Comparison of ENCODE assay signal across 1 cellular context in the genomic region with DNA sequence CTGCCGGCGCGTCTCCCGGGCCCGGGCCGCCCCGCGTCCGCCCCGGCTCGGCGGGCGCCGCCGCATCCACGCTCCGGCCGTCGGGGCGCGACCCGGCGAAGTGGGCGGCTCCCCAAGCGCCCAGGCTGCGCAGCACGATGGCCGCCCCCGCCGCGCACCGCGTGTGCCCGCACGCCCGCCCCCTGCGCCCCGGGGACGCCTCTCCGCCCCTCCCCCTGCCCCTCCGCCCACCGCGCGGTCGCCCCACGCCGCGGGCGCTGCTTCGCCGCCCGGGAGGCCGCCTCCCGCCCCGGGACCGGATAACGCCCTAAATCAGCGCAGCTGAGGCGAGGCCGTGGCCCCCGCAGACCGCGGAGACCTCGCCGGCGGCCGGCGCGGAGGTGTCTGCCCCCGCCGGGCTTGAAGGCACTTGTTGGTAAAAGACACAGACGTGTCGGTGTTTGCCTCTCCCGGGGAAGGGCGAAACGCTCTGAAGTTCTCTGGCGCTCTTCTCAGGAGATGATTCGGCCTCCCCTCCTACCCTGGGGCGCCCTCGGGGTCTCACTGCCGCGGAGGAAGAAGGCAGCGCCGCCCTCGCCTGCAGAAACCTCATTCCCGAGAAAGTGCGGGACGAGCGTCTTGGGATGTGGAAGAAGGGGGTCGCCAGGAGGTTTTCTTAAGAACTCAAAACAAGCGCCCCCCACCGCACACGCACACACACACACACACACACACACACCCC.
TF ChIP-seq lines count a peak whose summit lies in the region.

A gene with protein sequence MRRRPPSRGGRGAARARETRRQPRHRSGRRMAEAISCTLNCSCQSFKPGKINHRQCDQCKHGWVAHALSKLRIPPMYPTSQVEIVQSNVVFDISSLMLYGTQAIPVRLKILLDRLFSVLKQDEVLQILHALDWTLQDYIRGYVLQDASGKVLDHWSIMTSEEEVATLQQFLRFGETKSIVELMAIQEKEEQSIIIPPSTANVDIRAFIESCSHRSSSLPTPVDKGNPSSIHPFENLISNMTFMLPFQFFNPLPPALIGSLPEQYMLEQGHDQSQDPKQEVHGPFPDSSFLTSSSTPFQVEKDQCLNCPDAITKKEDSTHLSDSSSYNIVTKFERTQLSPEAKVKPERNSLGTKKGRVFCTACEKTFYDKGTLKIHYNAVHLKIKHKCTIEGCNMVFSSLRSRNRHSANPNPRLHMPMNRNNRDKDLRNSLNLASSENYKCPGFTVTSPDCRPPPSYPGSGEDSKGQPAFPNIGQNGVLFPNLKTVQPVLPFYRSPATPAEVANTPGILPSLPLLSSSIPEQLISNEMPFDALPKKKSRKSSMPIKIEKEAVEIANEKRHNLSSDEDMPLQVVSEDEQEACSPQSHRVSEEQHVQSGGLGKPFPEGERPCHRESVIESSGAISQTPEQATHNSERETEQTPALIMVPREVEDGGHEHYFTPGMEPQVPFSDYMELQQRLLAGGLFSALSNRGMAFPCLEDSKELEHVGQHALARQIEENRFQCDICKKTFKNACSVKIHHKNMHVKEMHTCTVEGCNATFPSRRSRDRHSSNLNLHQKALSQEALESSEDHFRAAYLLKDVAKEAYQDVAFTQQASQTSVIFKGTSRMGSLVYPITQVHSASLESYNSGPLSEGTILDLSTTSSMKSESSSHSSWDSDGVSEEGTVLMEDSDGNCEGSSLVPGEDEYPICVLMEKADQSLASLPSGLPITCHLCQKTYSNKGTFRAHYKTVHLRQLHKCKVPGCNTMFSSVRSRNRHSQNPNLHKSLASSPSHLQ (minus strand): TSS at position 102 of the 721 bp plus-strand sequence. CDS start 36 bp downstream, at position 66.

TF ChIP-seq in GM12878, 131 proteins besides CTCF, POLR2A, EP300 and RAD21:
- no peak for TF ChIP-seq PML (IDR thresholded peaks at IDR 0.05; ENCODE audit: low read length)
- no peak for TF ChIP-seq SRF (IDR thresholded peaks at IDR 0.05; ENCODE audit: low read depth in 2 of 2, low read length in 2 of 2)
- TF ChIP-seq ZSCAN29 (IDR thresholded peaks at IDR 0.05), result no peak
- TF ChIP-seq ZNF687 (IDR thresholded peaks at IDR 0.05), result no peak
- TF ChIP-seq ZBTB11 (CRISPR knock-in tag; IDR thresholded peaks at IDR 0.05), result no peak
- TF ChIP-seq, protein P1, sequence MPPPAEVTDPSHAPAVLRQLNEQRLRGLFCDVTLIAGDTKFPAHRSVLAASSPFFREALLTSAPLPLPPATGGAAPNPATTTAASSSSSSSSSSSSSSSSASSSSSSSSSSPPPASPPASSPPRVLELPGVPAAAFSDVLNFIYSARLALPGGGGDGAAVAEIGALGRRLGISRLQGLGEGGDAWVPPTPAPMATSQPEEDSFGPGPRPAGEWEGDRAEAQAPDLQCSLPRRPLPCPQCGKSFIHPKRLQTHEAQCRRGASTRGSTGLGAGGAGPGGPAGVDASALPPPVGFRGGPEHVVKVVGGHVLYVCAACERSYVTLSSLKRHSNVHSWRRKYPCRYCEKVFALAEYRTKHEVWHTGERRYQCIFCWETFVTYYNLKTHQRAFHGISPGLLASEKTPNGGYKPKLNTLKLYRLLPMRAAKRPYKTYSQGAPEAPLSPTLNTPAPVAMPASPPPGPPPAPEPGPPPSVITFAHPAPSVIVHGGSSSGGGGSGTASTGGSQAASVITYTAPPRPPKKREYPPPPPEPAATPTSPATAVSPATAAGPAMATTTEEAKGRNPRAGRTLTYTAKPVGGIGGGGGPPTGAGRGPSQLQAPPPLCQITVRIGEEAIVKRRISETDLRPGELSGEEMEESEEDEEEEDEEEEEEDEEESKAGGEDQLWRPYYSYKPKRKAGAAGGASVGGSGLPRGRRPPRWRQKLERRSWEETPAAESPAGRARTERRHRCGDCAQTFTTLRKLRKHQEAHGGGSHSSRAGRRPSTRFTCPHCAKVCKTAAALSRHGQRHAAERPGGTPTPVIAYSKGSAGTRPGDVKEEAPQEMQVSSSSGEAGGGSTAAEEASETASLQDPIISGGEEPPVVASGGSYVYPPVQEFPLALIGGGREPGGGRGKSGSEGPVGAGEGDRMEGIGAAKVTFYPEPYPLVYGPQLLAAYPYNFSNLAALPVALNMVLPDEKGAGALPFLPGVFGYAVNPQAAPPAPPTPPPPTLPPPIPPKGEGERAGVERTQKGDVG (CRISPR knock-in tag; IDR thresholded peaks at IDR 0.05), result no peak
- no peak for TF ChIP-seq SREBF2 (IDR thresholded peaks at IDR 0.05; ENCODE audit: low read length)
- TF ChIP-seq, protein P2, sequence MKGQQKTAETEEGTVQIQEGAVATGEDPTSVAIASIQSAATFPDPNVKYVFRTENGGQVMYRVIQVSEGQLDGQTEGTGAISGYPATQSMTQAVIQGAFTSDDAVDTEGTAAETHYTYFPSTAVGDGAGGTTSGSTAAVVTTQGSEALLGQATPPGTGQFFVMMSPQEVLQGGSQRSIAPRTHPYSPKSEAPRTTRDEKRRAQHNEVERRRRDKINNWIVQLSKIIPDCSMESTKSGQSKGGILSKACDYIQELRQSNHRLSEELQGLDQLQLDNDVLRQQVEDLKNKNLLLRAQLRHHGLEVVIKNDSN (IDR thresholded peaks at IDR 0.05; ENCODE audit: borderline replicate concordance, extremely low read length, insufficient read depth, low read depth, low read length), result no peak
- TF ChIP-seq PAX5 (IDR thresholded peaks at IDR 0.05; ENCODE audit: borderline replicate concordance, low read depth, low read length), result no peak
- TF ChIP-seq NFIC (IDR thresholded peaks at IDR 0.05; ENCODE audit: low read depth, low read length), result no peak
- TF ChIP-seq, protein P3, sequence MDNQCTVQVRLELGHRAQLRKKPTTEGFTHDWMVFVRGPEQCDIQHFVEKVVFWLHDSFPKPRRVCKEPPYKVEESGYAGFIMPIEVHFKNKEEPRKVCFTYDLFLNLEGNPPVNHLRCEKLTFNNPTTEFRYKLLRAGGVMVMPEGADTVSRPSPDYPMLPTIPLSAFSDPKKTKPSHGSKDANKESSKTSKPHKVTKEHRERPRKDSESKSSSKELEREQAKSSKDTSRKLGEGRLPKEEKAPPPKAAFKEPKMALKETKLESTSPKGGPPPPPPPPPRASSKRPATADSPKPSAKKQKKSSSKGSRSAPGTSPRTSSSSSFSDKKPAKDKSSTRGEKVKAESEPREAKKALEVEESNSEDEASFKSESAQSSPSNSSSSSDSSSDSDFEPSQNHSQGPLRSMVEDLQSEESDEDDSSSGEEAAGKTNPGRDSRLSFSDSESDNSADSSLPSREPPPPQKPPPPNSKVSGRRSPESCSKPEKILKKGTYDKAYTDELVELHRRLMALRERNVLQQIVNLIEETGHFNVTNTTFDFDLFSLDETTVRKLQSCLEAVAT (IDR thresholded peaks at IDR 0.05), result no peak
